Comparison of ENCODE assay signal across 8 cellular contexts in genomic region chr1:247110627-247111258, GRCh38. TPM values are rescaled to one million over a fixed set of nuclear protein-coding genes. Genes with fewer than 3 reads are reported as not detected.
A peak's percentile ranks its signal among the peaks of the same experiment; 100 is the strongest.
DNase-seq lines count a peak whose midpoint lies in the region; ATAC-seq and TF ChIP-seq lines count a peak whose summit lies in the region.

No MANE protein-coding gene starts in this region.

- H3K27ac ChIP-seq in left lung = peak overlapping the region; percentile 65 to 78

- peaks cover 6 to 25% of the 10 kb centered on the region in 2 donors for H3K4me1 ChIP-seq in left lung

- peaks cover 0 to 47% of the 10 kb centered on the region in 2 donors for H3K27me3 ChIP-seq in left lung

- H3K36me3 ChIP-seq in left lung = no peaks in the 10 kb centered on the region

- H3K9me3 ChIP-seq in left lung = no peaks in the 10 kb centered on the region

- TF ChIP-seq CTCF in astrocyte of the cerebellum (IDR thresholded peaks at IDR 0.05; ENCODE audit: low read depth, low read length, missing control alignments) (no peak), left lung (IDR thresholded peaks at IDR 0.05) (no peak), GM20000 (IDR thresholded peaks at IDR 0.05; ENCODE audit: extremely low read depth, missing control alignments) (no peak)

- ATAC-seq in activated CD4-positive, CD25-positive, alpha-beta regulatory T cell treated with anti-CD3 and anti-CD28 coated beads, Interleukin-2, amount 50 U/mL, for 24 hours = peak; percentile 36 to 53
- ATAC-seq in left lung = no peak
- ATAC-seq in GM21515 (IDR thresholded peaks at IDR 0.05; ENCODE audit: unreplicated experiment) = no peak

- no peak for DNase-seq in activated CD4-positive, CD25-positive, alpha-beta regulatory T cell treated with anti-CD3 and anti-CD28 coated beads, Interleukin-2, amount 50 U/mL, for 72 hours
- DNase-seq in astrocyte of the cerebellum (ENCODE audit: low read depth) (no peak), left lung (peak in 1 of 2 donors; percentile 10), NCI-H2171 treated with DMSO at 0.1 percent for 48 hours (lab: John Stamatoyannopoulos, UW) (no peak), GM20000 (ENCODE audit: low spot score) (no peak)
- DNase-seq in stimulated activated CD4-positive, alpha-beta T cell treated with anti-CD3 and anti-CD28 coated beads, Interleukin-4, amount 100 ng/mL, for 4 hours = peak; percentile 39 to 62

- H3K4me3 ChIP-seq in astrocyte of the cerebellum (ENCODE audit: low read depth, low read length) = peak overlapping the region; percentile 50
- peak overlapping the region; percentile 64 to 65 for H3K4me3 ChIP-seq in left lung

- intact Hi-C loops in left lung (cut with DNase I) = no loop called here

- in situ Hi-C loops in astrocyte of the cerebellum (cut with HindIII; ENCODE audit: low sequenced_read_pairs) = no loop called here

RNA-seq across cellular contexts. Expression of gene ZNF669, which starts 6.6 kb away (rescaled TPM):
- 1 to 10 TPM; 6.9 to 7.1 TPM for total RNA-seq in left lung

RNA-seq across cellular contexts. Expression of gene ZNF670, which starts 32.1 kb away (rescaled TPM):
- total RNA-seq in left lung = 1 to 10 TPM; 3.4 to 3.8 TPM

Comparison
In these comparisons a context has a peak if more than half of its experiments do, and no peak if none do; other contexts are left out.
1. ATAC-seq: peak in activated CD4-positive, CD25-positive, alpha-beta regulatory T cell treated with anti-CD3 and anti-CD28 coated beads, Interleukin-2, amount 50 U/mL, for 24 hours (2 of 2); none in left lung (single experiment) and GM21515 (single experiment).
2. DNase-seq: peak in stimulated activated CD4-positive, alpha-beta T cell treated with anti-CD3 and anti-CD28 coated beads, Interleukin-4, amount 100 ng/mL, for 4 hours (2 of 2); none in activated CD4-positive, CD25-positive, alpha-beta regulatory T cell treated with anti-CD3 and anti-CD28 coated beads, Interleukin-2, amount 50 U/mL, for 72 hours (single experiment), astrocyte of the cerebellum (single experiment), NCI-H2171 treated with DMSO at 0.1 percent for 48 hours (single experiment) and GM20000 (single experiment).